Comparison of ENCODE assay signal across 20 cellular contexts in genomic region chr19:14699641-14700040, GRCh38. TPM values are rescaled to one million over a fixed set of nuclear protein-coding genes. Genes with fewer than 3 reads are reported as not detected.
A peak's percentile ranks its signal among the peaks of the same experiment; 100 is the strongest.
DNase-seq lines count a peak whose midpoint lies in the region; ATAC-seq, FAIRE-seq and TF ChIP-seq lines count a peak whose summit lies in the region.
"Had no signal": no experiment of that assay in that cellular context is flagged by ENCODE, and none has a peak within 500 bp of the region (broad histone marks: within the 10 kb centered on the region; RNA-seq: fewer than 3 reads in every experiment).

No MANE protein-coding gene starts in this region.

- ATAC-seq in GM21529 (IDR thresholded peaks at IDR 0.05; ENCODE audit: unreplicated experiment): no peak
- ATAC-seq in HepG2: no peak

- H3K4me1 Mint-ChIP-seq in endothelial cell (ENCODE audit: unreplicated experiment): no peaks in the 10 kb centered on the region
- H3K4me1 Mint-ChIP-seq: CD8-positive, alpha-beta memory T cell had no signal

- intact Hi-C loops in ovary (cut with DNase I) (no loop called here), HepG2 (cut with micrococcal nuclease; ENCODE audit: unreplicated experiment) (no loop called here)

- peaks cover 64% of the 10 kb centered on the region for H3K36me3 Mint-ChIP-seq in endothelial cell (ENCODE audit: low read depth, unreplicated experiment)

- H3K4me2 ChIP-seq in HepG2 (ENCODE audit: low read depth, low read length): no peak overlapping the region

- H3K4me3 ChIP-seq in NB4 (ENCODE audit: low read depth, low read length): no peak overlapping the region
- H3K4me3 ChIP-seq in ovary: no peak overlapping the region
- no peak overlapping the region for H3K4me3 ChIP-seq in HepG2 (replicated peaks in 1 of 3; ENCODE audit: insufficient read depth in 1 of 3, low read depth in 2 of 3, low read length in 3 of 3)

- H3K27me3 ChIP-seq in ovary (no peaks in the 10 kb centered on the region), HepG2 (ENCODE audit: control insufficient read depth in 1 of 2, insufficient read depth in 2 of 2, low read length in 2 of 2) (no peaks in the 10 kb centered on the region)
- H3K27me3 ChIP-seq: BE2C had no signal

- H3K36me3 ChIP-seq in ovary: peaks cover 5% of the 10 kb centered on the region
- peaks cover 9 to 56% of the 10 kb centered on the region in 2 experiments; a peak in 4 of 5 replicates for H3K36me3 ChIP-seq in HepG2 (replicated peaks in 1 of 2; ENCODE audit: control insufficient read depth in 1 of 2, insufficient read depth in 2 of 2, low read length in 2 of 2)

- H3K79me2 ChIP-seq in HepG2 (ENCODE audit: insufficient read depth, low read length): no peaks in the 10 kb centered on the region

- TF ChIP-seq EP300 in ovary (IDR thresholded peaks at IDR 0.05) (no peak), HepG2 (IDR thresholded peaks at IDR 0.05; ENCODE audit: low read depth in 2 of 2, low read length in 2 of 2) (no peak), HepG2 (CRISPR knock-in tag; IDR thresholded peaks at IDR 0.05; ENCODE audit: borderline replicate concordance) (no peak)

- no peak overlapping the region for H2AFZ ChIP-seq in HepG2 (ENCODE audit: low read length)

- no peaks in the 10 kb centered on the region for H4K20me1 ChIP-seq in HepG2 (ENCODE audit: insufficient read depth, low read length)

- WGBS in ovary, 3 donors: 87 to 93% (median 91%) methylated on average over 8 of the region's 8 CpGs
- 89% methylated on average over 8 of the region's 8 CpGs for WGBS in HepG2 (ENCODE audit: low lambda C conversion rate)

- H3K9me3 Mint-ChIP-seq in endothelial cell (ENCODE audit: unreplicated experiment): no peaks in the 10 kb centered on the region

- H3K27ac ChIP-seq in RWPE1 (peak overlapping the region; percentile 68), ovary (no peak overlapping the region), HepG2 (ENCODE audit: extremely low read length, insufficient read depth, low read length) (no peak overlapping the region)

- no peaks in the 10 kb centered on the region for H3K9me3 ChIP-seq in ovary
- H3K9me3 ChIP-seq in HepG2 (ENCODE audit: low read length): no peaks in the 10 kb centered on the region
- H3K9me3 ChIP-seq: BE2C had no signal

- H3K4me1 ChIP-seq in ovary (ENCODE audit: insufficient read depth) (no peaks in the 10 kb centered on the region), HepG2 (ENCODE audit: insufficient read depth, low read length) (no peaks in the 10 kb centered on the region)
- H3K4me1 ChIP-seq: BE2C had no signal

- TF ChIP-seq POLR2A in NB4 (IDR thresholded peaks at IDR 0.05; ENCODE audit: extremely low read depth, insufficient read length) (no peak), ovary (IDR thresholded peaks at IDR 0.05) (no peak), HepG2 (IDR thresholded peaks at IDR 0.05; ENCODE audit: insufficient read depth in 1 of 2, low read depth in 2 of 2, low read length in 2 of 2) (no peak)

- DNase-seq in NB4 (ENCODE audit: low read depth) (peak; percentile 56), RWPE1 (ENCODE audit: low spot score) (peak; percentile 14), endothelial cell (ENCODE audit: low spot score) (no peak), mesenteric fat pad (ENCODE audit: low spot score) (peak; percentile 22), ovary (no peak), D341Med (ENCODE audit: low spot score) (no peak), HepG2 (ENCODE audit: low spot score) (no peak)
- DNase-seq: ACHN; BE2C; C1 segment of cervical spinal cord; CD4-positive, CD25-positive, alpha-beta regulatory T cell; CD8-positive, alpha-beta memory T cell; COR-L47; GDM1; GOT3; H7 had no signal

- H3K27ac Mint-ChIP-seq in endothelial cell (ENCODE audit: unreplicated experiment): no peak overlapping the region

- in situ Hi-C loops in HepG2 (cut with HindIII; ENCODE audit: extremely low pct_ligation_motif_present, low pct_unique_long_range_greater_than_20kb): no loop called here

- CTCF ChIA-PET in RWPE1 (lab: Yijun Ruan, JAX): no interaction called here
- CTCF ChIA-PET in HepG2 (lab: Yijun Ruan, JAX; ENCODE audit: low intra/inter-chr PET ratio, low total read pairs): no interaction called here

- TF ChIP-seq CTCF in NB4 (IDR thresholded peaks at IDR 0.05; ENCODE audit: low read depth, low read length) (no peak), RWPE1 (conservative IDR thresholded peaks at IDR 0.05; ENCODE audit: low read depth) (no peak), endothelial cell (IDR thresholded peaks at IDR 0.05; ENCODE audit: unreplicated experiment) (no peak), ovary (IDR thresholded peaks at IDR 0.05) (no peak), HepG2 (CRISPR knock-in tag; IDR thresholded peaks at IDR 0.05) (no peak)

- no peak for FAIRE-seq in HepG2 (lab: Jason Lieb, UNC)
- FAIRE-seq: A204.1, D721Med, HTR-8/SVneo had no signal

- peak overlapping the region; percentile 79 for H3K4me3 Mint-ChIP-seq in endothelial cell (ENCODE audit: unreplicated experiment)
- H3K4me3 Mint-ChIP-seq: CD8-positive, alpha-beta memory T cell had no signal

- H3K9ac ChIP-seq in HepG2 (ENCODE audit: insufficient read depth, low read depth, low read length): no peak overlapping the region

- TF ChIP-seq RAD21 in HepG2 (CRISPR knock-in tag; IDR thresholded peaks at IDR 0.05): no peak

- POLR2A ChIA-PET in RWPE1 (lab: Yijun Ruan, JAX; ENCODE audit: low non-redundant PET) (interaction anchor here (0.9 kb wide), 1 partner anchor 9 kb away, joined by 3 read pairs; the partner anchor contains the start of gene ZNF333), HepG2 (lab: Yijun Ruan, JAX) (no interaction called here)

- no TSS peak for BruUV-seq in HepG2 (replicated peaks; lab: Mats Ljungman, UMichigan)

- peaks cover 5% of the 10 kb centered on the region for H3K27me3 Mint-ChIP-seq in endothelial cell (ENCODE audit: unreplicated experiment)
- H3K27me3 Mint-ChIP-seq: CD4-positive, CD25-positive, alpha-beta regulatory T cell; CD8-positive, alpha-beta memory T cell had no signal

TF ChIP-seq in HepG2, 621 proteins besides CTCF, POLR2A, EP300 and RAD21 (continues in another document):
- TF ChIP-seq ZNF17 (CRISPR knock-in tag; IDR thresholded peaks at IDR 0.05) (no peak), TCF7 (IDR thresholded peaks at IDR 0.05; ENCODE audit: low read depth) (no peak)

RNA-seq across cellular contexts. Expression of gene ZNF333, which starts 9.8 kb away (rescaled TPM):
- 17.5 TPM for total RNA-seq in endothelial cell (ENCODE audit: unreplicated experiment)
- 23.2 TPM for total RNA-seq in mesenteric fat pad
- 10 to 100 TPM; 19.2 to 47.6 (median 35.0) TPM for total RNA-seq in ovary
- polyA plus RNA-seq in ovary: 10 to 100 TPM; 21.7 to 22.0 TPM
- 3.0 and 3.4 TPM in 2 replicates for total RNA-seq in HepG2 (2016; rRNA removed; fragmentation: Illumina TruSeq; extraction: Trizol)
- 0.44 and 0.81 TPM in 2 replicates for total RNA-seq in HepG2 (2016; cell fraction: cytosol; rRNA removed; fragmentation: Illumina TruSeq; extraction: Trizol; ENCODE audit: low read depth)
- total RNA-seq in HepG2 (2016; cell fraction: insoluble cytoplasmic fraction; rRNA removed; fragmentation: Illumina TruSeq; extraction: Trizol): 1.9 and 3.8 TPM in 2 replicates
- 1.1 and 1.7 TPM in 2 replicates for total RNA-seq in HepG2 (2016; cell fraction: membrane; rRNA removed; fragmentation: Illumina TruSeq; extraction: Trizol)
- 3.5 and 5.2 TPM in 2 replicates for total RNA-seq in HepG2 (2016; cell fraction: nucleus; rRNA removed; fragmentation: Illumina TruSeq; extraction: Trizol)
- polyA plus RNA-seq in HepG2 (2011; rRNA removed): 6.4 and 7.9 TPM in 2 replicates
- polyA plus RNA-seq in HepG2 (2011; cell fraction: cytosol; rRNA removed): 2.8 and 3.2 TPM in 2 replicates
- polyA plus RNA-seq in HepG2 (2011; cell fraction: nucleus; rRNA removed): 18.1 and 20.8 TPM in 2 replicates
- 3.1 and 3.2 TPM in 2 replicates for polyA plus RNA-seq in HepG2 (2012)
- polyA plus RNA-seq in HepG2 (2016; cell fraction: cytosol; fragmentation: Illumina TruSeq; extraction: Trizol; ENCODE audit: low read depth): 0.21 and 0.24 TPM in 2 replicates
- polyA plus RNA-seq in HepG2 (2016; cell fraction: insoluble cytoplasmic fraction; fragmentation: Illumina TruSeq; extraction: Trizol; ENCODE audit: low read depth): 1.9 and 2.0 TPM in 2 replicates
- 0.40 and 0.56 TPM in 2 replicates for polyA plus RNA-seq in HepG2 (2016; cell fraction: membrane; fragmentation: Illumina TruSeq; extraction: Trizol; ENCODE audit: low read depth)
- 11.2 and 13.6 TPM in 2 replicates for polyA plus RNA-seq in HepG2 (2016; cell fraction: nucleus; fragmentation: Illumina TruSeq; extraction: Trizol; ENCODE audit: insufficient read depth, low read depth)
- polyA minus RNA-seq in HepG2 (2011; rRNA and poly(A)+ RNA removed; ENCODE audit: low replicate concordance): 7.4 and 12.3 TPM in 2 replicates
- 3.3 and 3.9 TPM in 2 replicates for polyA minus RNA-seq in HepG2 (2011; cell fraction: cytosol; rRNA and poly(A)+ RNA removed)
- 17.0 and 17.8 TPM in 2 replicates for polyA minus RNA-seq in HepG2 (2011; cell fraction: nucleus; rRNA and poly(A)+ RNA removed)

RNA-seq across cellular contexts. Expression of gene ADGRE3, which starts 25.0 kb away (rescaled TPM):
- total RNA-seq in endothelial cell (ENCODE audit: unreplicated experiment): not detected
- 0.19 TPM for total RNA-seq in mesenteric fat pad
- total RNA-seq in ovary: under 1 TPM in 2 of 7 donors, not detected in 5; 0.13 to 0.15 TPM
- polyA plus RNA-seq in ovary: under 1 TPM in 1 of 2 donors, not detected in 1; 0.43 TPM
- not detected in 2 replicates for total RNA-seq in HepG2 (2016; rRNA removed; fragmentation: Illumina TruSeq; extraction: Trizol)
- total RNA-seq in HepG2 (2016; cell fraction: cytosol; rRNA removed; fragmentation: Illumina TruSeq; extraction: Trizol; ENCODE audit: low read depth): not detected in 2 replicates
- total RNA-seq in HepG2 (2016; cell fraction: insoluble cytoplasmic fraction; rRNA removed; fragmentation: Illumina TruSeq; extraction: Trizol): not detected in 2 replicates
- total RNA-seq in HepG2 (2016; cell fraction: membrane; rRNA removed; fragmentation: Illumina TruSeq; extraction: Trizol): not detected in 2 replicates
- total RNA-seq in HepG2 (2016; cell fraction: nucleus; rRNA removed; fragmentation: Illumina TruSeq; extraction: Trizol): not detected in 2 replicates
- polyA plus RNA-seq in HepG2 (2011; rRNA removed): not detected in 2 replicates
- not detected in 2 replicates for polyA plus RNA-seq in HepG2 (2011; cell fraction: cytosol; rRNA removed)
- polyA plus RNA-seq in HepG2 (2011; cell fraction: nucleus; rRNA removed): not detected in 2 replicates
- not detected in 2 replicates for polyA plus RNA-seq in HepG2 (2012)
- not detected in 2 replicates for polyA plus RNA-seq in HepG2 (2016; cell fraction: cytosol; fragmentation: Illumina TruSeq; extraction: Trizol; ENCODE audit: low read depth)
- not detected in 2 replicates for polyA plus RNA-seq in HepG2 (2016; cell fraction: insoluble cytoplasmic fraction; fragmentation: Illumina TruSeq; extraction: Trizol; ENCODE audit: low read depth)
- polyA plus RNA-seq in HepG2 (2016; cell fraction: membrane; fragmentation: Illumina TruSeq; extraction: Trizol; ENCODE audit: low read depth): not detected in 2 replicates
- not detected in 2 replicates for polyA plus RNA-seq in HepG2 (2016; cell fraction: nucleus; fragmentation: Illumina TruSeq; extraction: Trizol; ENCODE audit: insufficient read depth, low read depth)
- polyA minus RNA-seq in HepG2 (2011; rRNA and poly(A)+ RNA removed; ENCODE audit: low replicate concordance): not detected in 2 replicates
- not detected in 2 replicates for polyA minus RNA-seq in HepG2 (2011; cell fraction: cytosol; rRNA and poly(A)+ RNA removed)
- polyA minus RNA-seq in HepG2 (2011; cell fraction: nucleus; rRNA and poly(A)+ RNA removed): not detected in 2 replicates
- total RNA-seq: CD4-positive, CD25-positive, alpha-beta regulatory T cell; CD8-positive, alpha-beta memory T cell; H7 had no signal
- polyA plus RNA-seq: CD4-positive, CD25-positive, alpha-beta regulatory T cell had no signal

Comparison
In these comparisons a context has a peak if more than half of its experiments do, and no peak if none do; other contexts are left out.
1. DNase-seq: peak in NB4 (single experiment), RWPE1 (single experiment) and mesenteric fat pad (single experiment); none in endothelial cell (single experiment), ovary (0 of 5), D341Med (single experiment) and HepG2 (single experiment).